ENCODE assay signal across 27 cellular contexts in the genomic region with DNA sequence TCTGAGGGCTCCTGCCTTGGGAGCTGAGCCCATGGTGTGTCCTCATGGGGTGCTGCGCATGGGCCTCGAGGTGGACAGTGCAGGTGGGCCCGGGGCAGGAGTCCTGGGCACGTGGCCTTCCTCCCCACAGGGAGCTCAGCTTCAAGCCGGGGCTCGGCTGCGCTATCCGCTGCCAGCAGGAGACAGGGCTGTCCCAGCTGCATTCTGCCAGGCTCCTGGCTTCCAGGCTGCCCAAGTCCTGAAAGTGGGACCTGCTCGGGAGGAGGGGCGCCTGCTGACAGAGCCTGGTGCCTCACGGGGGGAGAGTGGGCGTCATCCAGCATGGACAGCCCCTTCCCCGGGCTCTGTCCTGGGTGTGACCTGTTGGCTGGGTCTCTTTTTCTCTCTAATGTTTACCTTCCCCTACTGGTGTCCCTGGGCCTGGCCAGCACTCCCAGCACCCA. TPM values are rescaled to one million over a fixed set of nuclear protein-coding genes. Genes with fewer than 3 reads are reported as not detected.
DNase-seq lines count a peak whose midpoint lies in the region; ATAC-seq, FAIRE-seq and TF ChIP-seq lines count a peak whose summit lies in the region.
"Had no signal": no experiment of that assay in that cellular context is flagged by ENCODE, and none has a peak within 500 bp of the region (broad histone marks: within the 10 kb centered on the region; RNA-seq: fewer than 3 reads in every experiment).

No MANE protein-coding gene starts in this region.

- no peak for FAIRE-seq in keratinocyte (lab: Jason Lieb, UNC)
- FAIRE-seq: astrocyte, GM12878, GM19239 had no signal

- H3K4me2 ChIP-seq in HCT116 (ENCODE audit: low read length) (peak overlapping the region; percentile 84), keratinocyte (ENCODE audit: control insufficient read depth, extremely low read depth, insufficient read depth, low read depth, low read length) (peak overlapping the region; percentile 67)

- no peak for TF ChIP-seq RAD21 in HCT116 (IDR thresholded peaks at IDR 0.05; ENCODE audit: low read depth)

- H3K9me1 ChIP-seq in keratinocyte (ENCODE audit: control insufficient read depth, extremely low read depth, insufficient read depth, low read length) = peaks cover 6% of the 10 kb centered on the region

- H3K36me3 ChIP-seq in HCT116 (ENCODE audit: control insufficient read depth in 1 of 2, insufficient read depth in 2 of 2, low read length in 2 of 2) = peaks cover 7 to 26% of the 10 kb centered on the region in 2 experiments; a peak in 3 of 4 replicates
- peaks cover 9 to 20% of the 10 kb centered on the region in 2 experiments for H3K36me3 ChIP-seq in keratinocyte (ENCODE audit: control insufficient read depth in 2 of 2, extremely low read depth in 1 of 2, insufficient read depth in 2 of 2, low read length in 2 of 2)
- peaks cover 21% of the 10 kb centered on the region for H3K36me3 ChIP-seq in suprapubic skin

- DNase-seq in HCT116 (ENCODE audit: low read depth, low spot score) (no peak), MCF 10A (ENCODE audit: unreplicated experiment) (peak; percentile 55), keratinocyte (ENCODE audit: low read depth, low spot score) (no peak), suprapubic skin (ENCODE audit: low spot score in 2 of 2) (no peak), NCI-H2029 (lab: John Stamatoyannopoulos, UW) (no peak), nephron progenitor cell (no peak)
- DNase-seq: activated CD4-positive, CD25-positive, alpha-beta regulatory T cell treated with anti-CD3 and anti-CD28 coated beads, Interleukin-2, amount 50 U/mL, for 72 hours; activated CD8-positive, alpha-beta memory T cell treated with anti-CD3 and anti-CD28 coated beads for 24 hours; activated T-cell treated with anti-CD3 and anti-CD28 coated beads, Interleukin-2, amount 50 U/mL, for 48 hours; endodermal cell; GOT3; heart right ventricle; Kasumi-1; left ventricle myocardium superior; NCI-H1092; NCI-H2081 treated with DMSO at 0.1 percent for 48 hours; NCI-H446 treated with DMSO at 0.1 percent for 48 hours; NK-92 treated with Interleukin-12 subunit alpha and Interleukin-12 subunit beta, amount 100 ng/mL, for 24 hours; stimulated activated CD4-positive, alpha-beta T cell treated with anti-CD3 and anti-CD28 coated beads, Interleukin-4, amount 100 ng/mL, for 24 hours; T1000 had no signal

- whole genome bisulfite sequencing in suprapubic skin = 63% methylated on average over 6 of the region's 13 CpGs

- H3K4me1 Mint-ChIP-seq in MCF 10A (ENCODE audit: insufficient read depth, unreplicated experiment) = peaks cover 23% of the 10 kb centered on the region
- peaks cover 21% of the 10 kb centered on the region for H3K4me1 Mint-ChIP-seq in nephron progenitor cell

- H3K9ac ChIP-seq in HCT116 (ENCODE audit: low read length) = peak overlapping the region; percentile 67
- H3K9ac ChIP-seq in keratinocyte (ENCODE audit: control insufficient read depth, extremely low read depth, insufficient read depth, low read length) = peak overlapping the region; percentile 59

- H3K9me3 Mint-ChIP-seq in MCF 10A (ENCODE audit: unreplicated experiment) (no peaks in the 10 kb centered on the region), nephron progenitor cell (no peaks in the 10 kb centered on the region)
- H3K9me3 Mint-ChIP-seq: activated naive CD4-positive, alpha-beta T cell treated with anti-CD3 and anti-CD28 coated beads, Interleukin-2, amount 50 U/mL, for 24 hours; CD4-positive, alpha-beta memory T cell; endodermal cell had no signal

- ATAC-seq in HCT116 (peak; percentile 60), GM19452 (IDR thresholded peaks at IDR 0.05; ENCODE audit: unreplicated experiment) (no peak)
- ATAC-seq: GM12878, heart right ventricle, left ventricle myocardium superior had no signal

- BruUV-seq in HCT116 (replicated peaks; lab: Mats Ljungman, UMichigan) (no TSS peak), MCF 10A (replicated peaks; lab: Mats Ljungman, UMichigan) (no TSS peak)

- H3K27ac ChIP-seq in HCT116 (ENCODE audit: low read depth, low read length) = peak overlapping the region; percentile 90
- H3K27ac ChIP-seq in keratinocyte (ENCODE audit: control insufficient read depth, insufficient read depth, low read length) = peak overlapping the region; percentile 61
- H3K27ac ChIP-seq in suprapubic skin = peak overlapping the region; percentile 90

- no peaks in the 10 kb centered on the region for H4K20me1 ChIP-seq in HCT116 (ENCODE audit: insufficient read depth)
- H4K20me1 ChIP-seq in keratinocyte (ENCODE audit: control insufficient read depth, extremely low read depth, insufficient read depth, low read length) = peaks cover 34% of the 10 kb centered on the region

- H3K27me3 ChIP-seq in HCT116 (ENCODE audit: insufficient read depth, low read length) = no peaks in the 10 kb centered on the region
- H3K27me3 ChIP-seq in keratinocyte (ENCODE audit: control insufficient read depth, extremely low read depth, insufficient read depth, low read length) = no peaks in the 10 kb centered on the region
- no peaks in the 10 kb centered on the region for H3K27me3 ChIP-seq in suprapubic skin
- H3K27me3 ChIP-seq: heart right ventricle had no signal

- TF ChIP-seq CTCF in HCT116 (IDR thresholded peaks at IDR 0.05 in 2 of 3, conservative IDR thresholded peaks at IDR 0.05 in 1 of 3; ENCODE audit: borderline replicate concordance in 1 of 3, insufficient read depth in 1 of 3, low read depth in 2 of 3, low read length in 2 of 3) = no peak
- TF ChIP-seq CTCF in MCF 10A (IDR thresholded peaks at IDR 0.05; ENCODE audit: unreplicated experiment) = no peak
- peak in 1 of 3 experiments; percentile 6 for TF ChIP-seq CTCF in keratinocyte (optimal IDR thresholded peaks at IDR 0.05 in 1 of 3, IDR thresholded peaks at IDR 0.05 in 1 of 3, conservative IDR thresholded peaks at IDR 0.05 in 1 of 3; ENCODE audit: extremely low read depth in 1 of 3, insufficient read depth in 2 of 3, low read length in 3 of 3)
- no peak for TF ChIP-seq CTCF in suprapubic skin (IDR thresholded peaks at IDR 0.05)
- TF ChIP-seq CTCF in nephron progenitor cell (IDR thresholded peaks at IDR 0.05) = no peak

- CTCF ChIA-PET in HCT116 (lab: Charles Lee) (no interaction called here), MCF 10A (lab: Yijun Ruan, JAX) (interaction anchor here (0.6 to 1.5 kb wide), 3 partner anchors 11 to 139 kb away, joined by 3 to 8 read pairs (median 7); no protein-coding TSS in a partner anchor)

- no peaks in the 10 kb centered on the region for H3K9me2 ChIP-seq in HCT116 (ENCODE audit: insufficient read depth)

- H3K4me1 ChIP-seq in HCT116 (ENCODE audit: control insufficient read depth in 1 of 2, insufficient read depth in 2 of 2, low read length in 2 of 2) (peaks cover 40 to 61% of the 10 kb centered on the region in 2 experiments), keratinocyte (ENCODE audit: control insufficient read depth, extremely low read depth, insufficient read depth, low read length) (peaks cover 57% of the 10 kb centered on the region), suprapubic skin (peaks cover 65% of the 10 kb centered on the region)

- dilution Hi-C loops in keratinocyte (cut with MboI; ENCODE audit: extremely low pct_ligation_motif_present, low sequenced_read_pairs) = no loop called here

- intact Hi-C loops in HCT116 (cut with micrococcal nuclease) (no loop called here), MCF 10A (cut with micrococcal nuclease) (no loop called here)

- H3K79me2 ChIP-seq in HCT116 (ENCODE audit: insufficient read depth, low read length) (peaks cover 95% of the 10 kb centered on the region), keratinocyte (ENCODE audit: control insufficient read depth, insufficient read depth, low read length) (peaks cover 55% of the 10 kb centered on the region)

- peaks cover 22% of the 10 kb centered on the region for H3K36me3 Mint-ChIP-seq in MCF 10A (ENCODE audit: insufficient read depth, unreplicated experiment)
- peaks cover 13% of the 10 kb centered on the region for H3K36me3 Mint-ChIP-seq in nephron progenitor cell (ENCODE audit: low read depth)
- H3K36me3 Mint-ChIP-seq: activated naive CD4-positive, alpha-beta T cell treated with anti-CD3 and anti-CD28 coated beads, Interleukin-2, amount 50 U/mL, for 24 hours had no signal

- RAD21 ChIA-PET in HCT116 (lab: Charles Lee; ENCODE audit: low non-redundant PET in 1 of 2, low total read pairs in 2 of 2, uncharacterized antibody in 2 of 2, unreplicated experiment in 2 of 2) = no interaction called here

- H3K4me3 ChIP-seq in HCT116 (replicated peaks in 1 of 2; ENCODE audit: low read depth in 1 of 2, low read length in 2 of 2) (peak overlapping the region; percentile 19 to 45), keratinocyte (ENCODE audit: control insufficient read depth in 2 of 3, extremely low read depth in 1 of 3, insufficient read depth in 2 of 3, low read depth in 1 of 3, low read length in 3 of 3) (no peak overlapping the region), suprapubic skin (peak overlapping the region; percentile 17)
- H3K4me3 ChIP-seq: GM12878, heart right ventricle had no signal

- H3K9me3 ChIP-seq in HCT116 (ENCODE audit: control insufficient read depth in 1 of 2, insufficient read depth in 1 of 2, low read depth in 1 of 2, low read length in 2 of 2) = no peaks in the 10 kb centered on the region
- no peaks in the 10 kb centered on the region for H3K9me3 ChIP-seq in keratinocyte (ENCODE audit: control insufficient read depth, low read depth, low read length)
- H3K9me3 ChIP-seq in suprapubic skin = no peaks in the 10 kb centered on the region
- H3K9me3 ChIP-seq: heart right ventricle had no signal

- POLR2A ChIA-PET in HCT116 (lab: Charles Lee) = interaction anchor here (1.1 to 1.3 kb wide), 2 partner anchors 11 to 12 kb away, joined by 3 to 5 read pairs; no protein-coding TSS in a partner anchor
- POLR2A ChIA-PET in MCF 10A (lab: Yijun Ruan, JAX) = interaction anchor here (0.6 to 4.0 kb wide), 12 partner anchors 8 to 481 kb away, joined by 3 to 32 read pairs (median 5); a partner anchor contains a TSS

- H3K27me3 Mint-ChIP-seq in MCF 10A (ENCODE audit: insufficient read depth, unreplicated experiment) (no peaks in the 10 kb centered on the region), nephron progenitor cell (ENCODE audit: low read depth, poor library complexity) (no peaks in the 10 kb centered on the region)
- H3K27me3 Mint-ChIP-seq: activated naive CD4-positive, alpha-beta T cell treated with anti-CD3 and anti-CD28 coated beads, Interleukin-2, amount 50 U/mL, for 24 hours; CD4-positive, alpha-beta memory T cell had no signal

- H3K27ac Mint-ChIP-seq in MCF 10A (ENCODE audit: low read depth, unreplicated experiment) = peak overlapping the region; percentile 92
- H3K27ac Mint-ChIP-seq in nephron progenitor cell = no peak overlapping the region
- H3K27ac Mint-ChIP-seq: activated naive CD4-positive, alpha-beta T cell treated with anti-CD3 and anti-CD28 coated beads, Interleukin-2, amount 50 U/mL, for 24 hours had no signal

- no peak overlapping the region for H2AFZ ChIP-seq in HCT116 (ENCODE audit: low read depth, low read length, poor library complexity, severe bottlenecking)
- no peak overlapping the region for H2AFZ ChIP-seq in keratinocyte (ENCODE audit: control insufficient read depth, low read length)

- no peak for TF ChIP-seq POLR2A in HCT116 (IDR thresholded peaks at IDR 0.05; ENCODE audit: borderline replicate concordance, extremely low read depth, insufficient read depth, insufficient read length)
- no peak for TF ChIP-seq POLR2A in suprapubic skin (IDR thresholded peaks at IDR 0.05)

- H3K4me3 Mint-ChIP-seq in MCF 10A (ENCODE audit: unreplicated experiment) (peak overlapping the region; percentile 64), nephron progenitor cell (no peak overlapping the region)
- H3K4me3 Mint-ChIP-seq: activated naive CD4-positive, alpha-beta T cell treated with anti-CD3 and anti-CD28 coated beads, Interleukin-2, amount 50 U/mL, for 24 hours; endodermal cell had no signal

- no peak for TF ChIP-seq EP300 in suprapubic skin (IDR thresholded peaks at IDR 0.05)

RNA-seq across cellular contexts. Expression of a gene that starts 7.1 kb away (rescaled TPM):
- total RNA-seq in HCT116 (2021; ENCODE audit: unreplicated experiment) (160 TPM), MCF 10A (2022) (87.4 and 98.6 TPM in 2 replicates), suprapubic skin (10 to 100 TPM; 53.4 to 74.7 (median 66.5) TPM)
- 125 and 134 TPM in 2 replicates for polyA plus RNA-seq in HCT116 (2012)
- 38.4 to 52.1 TPM (median 45.9 TPM) in 3 replicates for polyA plus RNA-seq in keratinocyte
- 28.3 TPM for polyA plus RNA-seq in keratinocyte (2011; ENCODE audit: low read depth)
- 37.3 and 68.2 TPM in 2 replicates for polyA plus RNA-seq in keratinocyte (2011; cell fraction: cytosol; rRNA removed)
- polyA plus RNA-seq in keratinocyte (2011; cell fraction: nucleus; rRNA removed) = 51.7 and 65.5 TPM in 2 replicates
- polyA plus RNA-seq in keratinocyte (2012; ENCODE audit: low replicate concordance) = 41.9 and 72.5 TPM in 2 replicates
- 54.2 to 122 TPM (median 60.8 TPM) in 3 replicates for polyA minus RNA-seq in keratinocyte
- polyA minus RNA-seq in keratinocyte (2011; cell fraction: cytosol; rRNA and poly(A)+ RNA removed) = 96.1 TPM
- 35.2 and 37.6 TPM in 2 replicates for polyA minus RNA-seq in keratinocyte (2011; cell fraction: nucleus; rRNA and poly(A)+ RNA removed)

RNA-seq across cellular contexts. Expression of a gene that starts 14.3 kb away (rescaled TPM):
- total RNA-seq in HCT116 (2021; ENCODE audit: unreplicated experiment) = 44.9 TPM
- polyA plus RNA-seq in HCT116 (2012) = 43.9 and 46.7 TPM in 2 replicates
- 0.81 and 1.0 TPM in 2 replicates for total RNA-seq in MCF 10A (2022)
- polyA plus RNA-seq in keratinocyte = 0.44 to 0.91 TPM (median 0.58 TPM) in 3 replicates
- not detected for polyA plus RNA-seq in keratinocyte (2011; ENCODE audit: low read depth)
- polyA plus RNA-seq in keratinocyte (2011; cell fraction: cytosol; rRNA removed) = 0.21 and 0.70 TPM in 2 replicates
- 1.0 and 2.2 TPM in 2 replicates for polyA plus RNA-seq in keratinocyte (2011; cell fraction: nucleus; rRNA removed)
- polyA plus RNA-seq in keratinocyte (2012; ENCODE audit: low replicate concordance) = 0.83 and 1.5 TPM in 2 replicates
- polyA minus RNA-seq in keratinocyte = 0.23 to 0.77 TPM in 2 of 3 replicates, not detected in the other
- not detected for polyA minus RNA-seq in keratinocyte (2011; cell fraction: cytosol; rRNA and poly(A)+ RNA removed)
- polyA minus RNA-seq in keratinocyte (2011; cell fraction: nucleus; rRNA and poly(A)+ RNA removed) = 0.74 and 1.2 TPM in 2 replicates
- 1 to 10 TPM in 3 of 4 donors, under 1 TPM in 1; 0.64 to 3.0 (median 1.4) TPM for total RNA-seq in suprapubic skin
- total RNA-seq: mononuclear cell had no signal

RNA-seq across cellular contexts. Expression of a gene that starts 27.0 kb away (rescaled TPM):
- total RNA-seq in HCT116 (2021; ENCODE audit: unreplicated experiment) = 137 TPM
- polyA plus RNA-seq in HCT116 (2012) = 109 and 142 TPM in 2 replicates
- total RNA-seq in MCF 10A (2022) = 159 and 187 TPM in 2 replicates
- 10.6 to 22.9 TPM (median 16.4 TPM) in 3 replicates for polyA plus RNA-seq in keratinocyte
- 11.0 TPM for polyA plus RNA-seq in keratinocyte (2011; ENCODE audit: low read depth)
- 3.8 and 11.5 TPM in 2 replicates for polyA plus RNA-seq in keratinocyte (2011; cell fraction: cytosol; rRNA removed)
- polyA plus RNA-seq in keratinocyte (2011; cell fraction: nucleus; rRNA removed) = 104 and 139 TPM in 2 replicates
- polyA plus RNA-seq in keratinocyte (2012; ENCODE audit: low replicate concordance) = 19.6 and 30.4 TPM in 2 replicates
- 39.6 to 62.5 TPM (median 40.9 TPM) in 3 replicates for polyA minus RNA-seq in keratinocyte
- polyA minus RNA-seq in keratinocyte (2011; cell fraction: cytosol; rRNA and poly(A)+ RNA removed) = 57.4 TPM
- 139 and 161 TPM in 2 replicates for polyA minus RNA-seq in keratinocyte (2011; cell fraction: nucleus; rRNA and poly(A)+ RNA removed)
- 100 to 1,000 TPM; 209 to 446 (median 293) TPM for total RNA-seq in suprapubic skin

RNA-seq across cellular contexts. Expression of a gene that starts 33.7 kb away (rescaled TPM):
- 5.9 TPM for total RNA-seq in HCT116 (2021; ENCODE audit: unreplicated experiment)
- polyA plus RNA-seq in HCT116 (2012) = 2.3 and 3.2 TPM in 2 replicates
- 0.10 and 0.14 TPM in 2 replicates for total RNA-seq in MCF 10A (2022)
- 0.01 to 0.45 TPM (median 0.04 TPM) in 3 replicates for polyA plus RNA-seq in keratinocyte
- polyA plus RNA-seq in keratinocyte (2011; ENCODE audit: low read depth) = 0.07 TPM
- 0.01 and 0.12 TPM in 2 replicates for polyA plus RNA-seq in keratinocyte (2011; cell fraction: cytosol; rRNA removed)
- polyA plus RNA-seq in keratinocyte (2011; cell fraction: nucleus; rRNA removed) = 0.08 and 0.27 TPM in 2 replicates
- 0.02 and 0.78 TPM in 2 replicates for polyA plus RNA-seq in keratinocyte (2012; ENCODE audit: low replicate concordance)
- polyA minus RNA-seq in keratinocyte = 0.03 to 0.07 TPM in 2 of 3 replicates, not detected in the other
- polyA minus RNA-seq in keratinocyte (2011; cell fraction: cytosol; rRNA and poly(A)+ RNA removed) = not detected
- polyA minus RNA-seq in keratinocyte (2011; cell fraction: nucleus; rRNA and poly(A)+ RNA removed) = 0.11 TPM in 1 of 2 replicates, not detected in the other
- total RNA-seq in suprapubic skin = 1 to 10 TPM in 1 of 4 donors, under 1 TPM in 3; 0.49 to 1.5 (median 0.78) TPM
- total RNA-seq: CD4-positive, alpha-beta memory T cell; mononuclear cell had no signal
- polyA plus RNA-seq: CD4-positive, alpha-beta memory T cell had no signal

RNA-seq across cellular contexts. Expression of a gene that starts 42.6 kb away (rescaled TPM):
- total RNA-seq in HCT116 (2021; ENCODE audit: unreplicated experiment) (58.7 TPM), MCF 10A (2022) (63.4 and 87.6 TPM in 2 replicates), suprapubic skin (10 to 100 TPM; 52.3 to 69.5 (median 55.1) TPM)
- 90.9 and 100 TPM in 2 replicates for polyA plus RNA-seq in HCT116 (2012)
- 35.7 to 68.9 TPM (median 54.7 TPM) in 3 replicates for polyA plus RNA-seq in keratinocyte
- polyA plus RNA-seq in keratinocyte (2011; ENCODE audit: low read depth) = 66.9 TPM
- polyA plus RNA-seq in keratinocyte (2011; cell fraction: cytosol; rRNA removed) = 43.6 and 90.2 TPM in 2 replicates
- 36.0 and 46.8 TPM in 2 replicates for polyA plus RNA-seq in keratinocyte (2011; cell fraction: nucleus; rRNA removed)
- polyA plus RNA-seq in keratinocyte (2012; ENCODE audit: low replicate concordance) = 29.2 and 45.0 TPM in 2 replicates
- polyA minus RNA-seq in keratinocyte = 36.3 to 85.2 TPM (median 44.4 TPM) in 3 replicates
- polyA minus RNA-seq in keratinocyte (2011; cell fraction: cytosol; rRNA and poly(A)+ RNA removed) = 59.9 TPM
- polyA minus RNA-seq in keratinocyte (2011; cell fraction: nucleus; rRNA and poly(A)+ RNA removed) = 15.7 and 17.8 TPM in 2 replicates

Comparison
In these comparisons a context has a peak if more than half of its experiments do, and no peak if none do; other contexts are left out.
1. H3K4me3 ChIP-seq: peak in HCT116 (2 of 2) and suprapubic skin (single experiment); none in keratinocyte (0 of 3).
2. RNA of a gene that starts 14.3 kb away (total RNA-seq): 44.9 TPM in HCT116 (single experiment); 0.64 to 3.0 TPM in suprapubic skin and 0.81 to 1.0 TPM in MCF 10A; every median in the first group is over 10 times any median in the second.
3. Peak in every context shown above with its lines, with median percentiles within 50 percentile points of each other: H3K27ac ChIP-seq.